Comparison of ENCODE assay signal across 15 cellular contexts in the genomic region with DNA sequence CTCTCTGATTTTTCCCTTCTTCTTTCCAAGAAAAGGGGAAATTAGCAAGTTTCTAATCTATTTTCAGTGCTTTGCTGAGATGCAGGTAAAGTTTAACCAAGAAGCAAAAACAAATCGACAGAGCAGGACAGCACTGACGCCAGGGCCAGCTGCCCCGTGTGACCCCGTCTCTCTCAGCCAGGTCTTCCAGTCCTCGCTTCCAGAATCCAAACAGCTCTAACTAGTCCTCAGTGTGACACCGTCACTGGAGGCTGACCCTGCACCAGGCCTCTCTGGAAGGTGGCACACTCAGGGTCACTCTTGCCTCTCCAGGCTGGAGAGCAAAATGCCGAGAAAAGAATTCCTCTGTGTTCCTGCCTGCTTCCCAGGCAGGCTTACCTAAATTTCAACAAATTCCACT. TPM values are rescaled to one million over a fixed set of nuclear protein-coding genes. Genes with fewer than 3 reads are reported as not detected.
"Had no signal": no experiment of that assay in that cellular context is flagged by ENCODE, and none has a peak within 500 bp of the region (broad histone marks: within the 10 kb centered on the region; RNA-seq: fewer than 3 reads in every experiment).

No MANE protein-coding gene starts in this region.

- H3K4me3 Mint-ChIP-seq: activated CD4-positive, alpha-beta memory T cell treated with anti-CD3 and anti-CD28 coated beads, Interleukin-2, amount 10 ng/mL, durations not matched to agents 7 days and 5 days; activated CD4-positive, alpha-beta T cell treated with anti-CD3 and anti-CD28 coated beads for 36 hours had no signal

- H3K4me1 Mint-ChIP-seq: activated CD4-positive, alpha-beta memory T cell treated with anti-CD3 and anti-CD28 coated beads, Interleukin-2, amount 10 ng/mL, durations not matched to agents 7 days and 5 days; activated CD4-positive, alpha-beta T cell treated with anti-CD3 and anti-CD28 coated beads for 36 hours had no signal

- DNase-seq: activated CD4-positive, alpha-beta memory T cell treated with anti-CD3 and anti-CD28 coated beads, Interleukin-2, amount 10 ng/mL, durations not matched to agents 7 days and 5 days; activated CD4-positive, alpha-beta T cell treated with anti-CD3 and anti-CD28 coated beads for 36 hours; activated T-cell treated with anti-CD3 and anti-CD28 coated beads, Interleukin-2, amount 50 U/mL, for 48 hours; colonic mucosa; effector CD4-positive, alpha-beta T cell; foreskin melanocyte; stimulated activated CD4-positive, alpha-beta T cell treated with anti-CD3 and anti-CD28 coated beads, Interleukin-2, amount 100 ng/mL, for 24 hours; stimulated activated naive CD4-positive, alpha-beta T cell; SW 1271; upper lobe of left lung had no signal

- H3K27me3 ChIP-seq: ascending aorta, colonic mucosa, left lung, right atrium auricular region, upper lobe of left lung had no signal

- H3K36me3 ChIP-seq: ascending aorta, colonic mucosa, left lung, right atrium auricular region, upper lobe of left lung had no signal

- H3K4me3 ChIP-seq: ascending aorta, colonic mucosa, left lung, right atrium auricular region, upper lobe of left lung had no signal

- H3K79me2 ChIP-seq: parathyroid adenoma had no signal

- H3K27ac ChIP-seq: ascending aorta, colonic mucosa, left lung, parathyroid adenoma, right atrium auricular region, upper lobe of left lung had no signal

- H3K27ac Mint-ChIP-seq: activated CD4-positive, alpha-beta memory T cell treated with anti-CD3 and anti-CD28 coated beads, Interleukin-2, amount 10 ng/mL, durations not matched to agents 7 days and 5 days; activated CD4-positive, alpha-beta T cell treated with anti-CD3 and anti-CD28 coated beads for 36 hours had no signal

- H3K9me3 ChIP-seq: ascending aorta, colonic mucosa, left lung, right atrium auricular region, upper lobe of left lung had no signal

- H3K4me1 ChIP-seq: ascending aorta, colonic mucosa, parathyroid adenoma, right atrium auricular region had no signal

- H3K27me3 Mint-ChIP-seq: activated CD4-positive, alpha-beta memory T cell treated with anti-CD3 and anti-CD28 coated beads, Interleukin-2, amount 10 ng/mL, durations not matched to agents 7 days and 5 days; activated CD4-positive, alpha-beta T cell treated with anti-CD3 and anti-CD28 coated beads for 36 hours had no signal

- ATAC-seq: activated CD4-positive, alpha-beta T cell treated with anti-CD3 and anti-CD28 coated beads for 36 hours had no signal

- H2AFZ ChIP-seq: parathyroid adenoma had no signal

RNA-seq across cellular contexts. Expression of gene SHANK2, which starts 44.8 kb away (rescaled TPM):
- total RNA-seq: activated CD4-positive, alpha-beta memory T cell treated with anti-CD3 and anti-CD28 coated beads, Interleukin-2, amount 10 ng/mL, durations not matched to agents 7 days and 5 days; activated CD4-positive, alpha-beta T cell treated with anti-CD3 and anti-CD28 coated beads for 36 hours; endothelial cell of umbilical vein had no signal
- polyA plus RNA-seq: endothelial cell of umbilical vein had no signal
